ENCODE assay signal across 23 cellular contexts in genomic region chr6:33305052-33305451, GRCh38. TPM values are rescaled to one million over a fixed set of nuclear protein-coding genes. Genes with fewer than 3 reads are reported as not detected.
DNase-seq lines count a peak whose midpoint lies in the region; ATAC-seq lines count a peak whose summit lies in the region.
"Had no signal": no experiment of that assay in that cellular context is flagged by ENCODE, and none has a peak within 500 bp of the region (broad histone marks: within the 10 kb centered on the region; RNA-seq: fewer than 3 reads in every experiment).

No MANE protein-coding gene starts in this region.

- POLR2A ChIA-PET in activated naive CD8-positive, alpha-beta T cell treated with anti-CD3 and anti-CD28 coated beads, Interleukin-2, amount 10 ng/mL, durations not matched to agents 7 days and 5 days (lab: Charles Lee), result no interaction called here

- no peak overlapping the region for H3K23ac ChIP-seq in neuronal stem cell (ENCODE audit: low read depth, low read length, poor library complexity)

- no peak overlapping the region for H3K18ac ChIP-seq in neuronal stem cell (ENCODE audit: low read length)

- no peak overlapping the region for H3K4ac ChIP-seq in neuronal stem cell (ENCODE audit: low read length)

- no peak overlapping the region for H3K4me2 ChIP-seq in neuronal stem cell (ENCODE audit: insufficient read depth, low read length, poor library complexity, severe bottlenecking)

- no peak overlapping the region for H2BK12ac ChIP-seq in neuronal stem cell (ENCODE audit: low read length)

- in situ Hi-C loops in G401 (cut with HindIII; ENCODE audit: low sequenced_read_pairs), result no loop called here

- peaks cover 22% of the 10 kb centered on the region for H3K36me3 Mint-ChIP-seq in activated naive CD8-positive, alpha-beta T cell treated with anti-CD3 and anti-CD28 coated beads, Interleukin-2, amount 10 ng/mL, durations not matched to agents 7 days and 5 days

- no peak overlapping the region for H3K27ac ChIP-seq in neuronal stem cell (replicated peaks; ENCODE audit: low read length)
- H3K27ac ChIP-seq: vagina had no signal

- H3K9me3 Mint-ChIP-seq in activated naive CD8-positive, alpha-beta T cell treated with anti-CD3 and anti-CD28 coated beads, Interleukin-2, amount 10 ng/mL, durations not matched to agents 7 days and 5 days, result no peaks in the 10 kb centered on the region
- H3K9me3 Mint-ChIP-seq: activated naive CD4-positive, alpha-beta T cell treated with anti-CD3 and anti-CD28 coated beads, Interleukin-2, amount 50 U/mL, for 24 hours; H9; stimulated activated naive CD8-positive, alpha-beta T cell treated with anti-CD3 and anti-CD28 coated beads, Interleukin-15, amount 100 ng/mL, for 72 hours had no signal

- no peaks in the 10 kb centered on the region for H3K27me3 Mint-ChIP-seq in activated naive CD8-positive, alpha-beta T cell treated with anti-CD3 and anti-CD28 coated beads, Interleukin-2, amount 10 ng/mL, durations not matched to agents 7 days and 5 days
- H3K27me3 Mint-ChIP-seq: activated naive CD4-positive, alpha-beta T cell treated with anti-CD3 and anti-CD28 coated beads, Interleukin-2, amount 50 U/mL, for 24 hours; stimulated activated naive CD8-positive, alpha-beta T cell treated with anti-CD3 and anti-CD28 coated beads, Interleukin-15, amount 100 ng/mL, for 72 hours had no signal

- no peak overlapping the region for H2BK15ac ChIP-seq in neuronal stem cell (ENCODE audit: low read length)

- no peaks in the 10 kb centered on the region for H3K9me3 ChIP-seq in neuronal stem cell (replicated peaks in 1 of 2; ENCODE audit: control insufficient read depth in 2 of 2, insufficient read depth in 1 of 2, low read depth in 1 of 2, low read length in 2 of 2)
- H3K9me3 ChIP-seq: thyroid gland, vagina had no signal

- H2BK5ac ChIP-seq in neuronal stem cell (ENCODE audit: low read length), result peak overlapping the region; percentile 4

- no peak overlapping the region for H3K4me3 Mint-ChIP-seq in activated naive CD8-positive, alpha-beta T cell treated with anti-CD3 and anti-CD28 coated beads, Interleukin-2, amount 10 ng/mL, durations not matched to agents 7 days and 5 days
- H3K4me3 Mint-ChIP-seq: activated naive CD4-positive, alpha-beta T cell treated with anti-CD3 and anti-CD28 coated beads, Interleukin-2, amount 50 U/mL, for 24 hours; H9; stimulated activated naive CD8-positive, alpha-beta T cell treated with anti-CD3 and anti-CD28 coated beads, Interleukin-15, amount 100 ng/mL, for 72 hours had no signal

- no peak overlapping the region for H4K91ac ChIP-seq in neuronal stem cell (ENCODE audit: low read depth, low read length, poor library complexity)

- H3K4me3 ChIP-seq in neuronal stem cell (ENCODE audit: low read length in 2 of 2), result peak overlapping the region in 1 of 2 donors; percentile 35
- H3K4me3 ChIP-seq: thyroid gland, vagina had no signal

- WGBS in neuronal stem cell (ENCODE audit: extremely low coverage in 2 of 2, insufficient read length in 2 of 2, insufficient replicate concordance in 1 of 2), 2 donors, result no CpG with 5 or more reads among the region's 8 CpGs

- peak; percentile 69 to 79 for DNase-seq in NCI-H524 (lab: John Stamatoyannopoulos, UW)
- no peak for DNase-seq in NCI-H524 treated with DMSO at 0.1 percent for 48 hours (lab: John Stamatoyannopoulos, UW)
- peak; percentile 29 for DNase-seq in G401 (ENCODE audit: low spot score)
- DNase-seq in activated naive CD8-positive, alpha-beta T cell treated with anti-CD3 and anti-CD28 coated beads, Interleukin-2, amount 10 ng/mL, durations not matched to agents 7 days and 5 days, result no peak
- DNase-seq in neuronal stem cell (ENCODE audit: low spot score), result no peak
- DNase-seq in COLO668 (lab: John Stamatoyannopoulos, UW; ENCODE audit: unreplicated experiment), result no peak
- no peak for DNase-seq in activated CD4-positive, alpha-beta T cell treated with anti-CD3 and anti-CD28 coated beads for 4 hours
- DNase-seq in cerebellar nuclear complex (lab: John Stamatoyannopoulos, UW), result no peak
- DNase-seq: activated CD4-positive, CD25-positive, alpha-beta regulatory T cell treated with anti-CD3 and anti-CD28 coated beads, Interleukin-2, amount 50 U/mL, for 72 hours; dermis blood vessel endothelial cell; DMS53; H9; mesenchymal stem cell; NCI-H1105; NCI-H2029 treated with DMSO at 0.1 percent for 48 hours; NCI-H82; occipital lobe; RPMI8226; stimulated activated naive CD8-positive, alpha-beta T cell treated with anti-CD3 and anti-CD28 coated beads, Interleukin-15, amount 100 ng/mL, for 72 hours; T-helper 1 cell; thyroid gland had no signal

- H3K79me1 ChIP-seq in neuronal stem cell (ENCODE audit: low read depth, low read length), result peaks cover under 1% of the 10 kb centered on the region

- H3K27ac Mint-ChIP-seq in activated naive CD8-positive, alpha-beta T cell treated with anti-CD3 and anti-CD28 coated beads, Interleukin-2, amount 10 ng/mL, durations not matched to agents 7 days and 5 days, result peak overlapping the region; percentile 38

- H3K27me3 ChIP-seq in neuronal stem cell (ENCODE audit: control insufficient read depth in 3 of 3, insufficient read depth in 3 of 3, low read depth in 1 of 3, low read length in 3 of 3), result no peaks in the 10 kb centered on the region
- H3K27me3 ChIP-seq: thyroid gland, vagina had no signal

- ATAC-seq in activated naive CD8-positive, alpha-beta T cell treated with anti-CD3 and anti-CD28 coated beads, Interleukin-2, amount 10 ng/mL, durations not matched to agents 7 days and 5 days (ENCODE audit: low read depth), result no peak
- ATAC-seq: stimulated activated naive CD8-positive, alpha-beta T cell treated with anti-CD3 and anti-CD28 coated beads, Interleukin-15, amount 100 ng/mL, for 72 hours had no signal

- H2BK120ac ChIP-seq in neuronal stem cell (ENCODE audit: low read depth, low read length), result no peak overlapping the region

- H3K4me1 Mint-ChIP-seq in activated naive CD8-positive, alpha-beta T cell treated with anti-CD3 and anti-CD28 coated beads, Interleukin-2, amount 10 ng/mL, durations not matched to agents 7 days and 5 days, result peaks cover 28% of the 10 kb centered on the region

- no peak overlapping the region for H2AK5ac ChIP-seq in neuronal stem cell (ENCODE audit: low read depth, low read length)

- H3K4me1 ChIP-seq in neuronal stem cell (ENCODE audit: control insufficient read depth in 2 of 2, insufficient read depth in 1 of 2, low read depth in 1 of 2, low read length in 2 of 2), result no peaks in the 10 kb centered on the region

- no peak overlapping the region for H4K8ac ChIP-seq in neuronal stem cell (ENCODE audit: low read depth, low read length)

- H2AFZ ChIP-seq in neuronal stem cell (ENCODE audit: low read length), result no peak overlapping the region

- H3K9ac ChIP-seq in neuronal stem cell (ENCODE audit: low read depth, low read length, poor library complexity), result no peak overlapping the region

- H3K36me3 ChIP-seq in neuronal stem cell (replicated peaks in 1 of 2; ENCODE audit: control insufficient read depth in 2 of 2, insufficient read depth in 2 of 2, low read length in 2 of 2), result peaks cover 1 to 40% of the 10 kb centered on the region in 2 donors

- H3K14ac ChIP-seq in neuronal stem cell (ENCODE audit: low read length), result no peak overlapping the region

RNA-seq across cellular contexts. Expression of gene RGL2, which starts 6.3 kb away (rescaled TPM):
- total RNA-seq in G401 (2014; rRNA removed; shearing (Covaris generic)), result 58.4 and 62.4 TPM in 2 replicates
- 10 to 100 TPM; 65.4 to 65.5 TPM for total RNA-seq in activated naive CD8-positive, alpha-beta T cell treated with anti-CD3 and anti-CD28 coated beads, Interleukin-2, amount 10 ng/mL, durations not matched to agents 7 days and 5 days
- 56.5 TPM for polyA plus RNA-seq in neuronal stem cell (2013, experiment 1 of 2)
- 55.4 TPM for polyA plus RNA-seq in neuronal stem cell (2013, experiment 2 of 2)

RNA-seq across cellular contexts. Expression of gene TAPBP, which starts 8.8 kb away (rescaled TPM):
- total RNA-seq in G401 (2014; rRNA removed; shearing (Covaris generic)), result 29.8 and 32.7 TPM in 2 replicates
- total RNA-seq in activated naive CD8-positive, alpha-beta T cell treated with anti-CD3 and anti-CD28 coated beads, Interleukin-2, amount 10 ng/mL, durations not matched to agents 7 days and 5 days, result 100 to 1,000 TPM; 250 to 257 TPM
- 12.5 TPM for polyA plus RNA-seq in neuronal stem cell (2013, experiment 1 of 2)
- polyA plus RNA-seq in neuronal stem cell (2013, experiment 2 of 2), result 13.2 TPM

RNA-seq across cellular contexts. Expression of gene ZBTB22, which starts 12.5 kb away (rescaled TPM):
- total RNA-seq in G401 (2014; rRNA removed; shearing (Covaris generic)), result 12.8 and 17.1 TPM in 2 replicates
- total RNA-seq in activated naive CD8-positive, alpha-beta T cell treated with anti-CD3 and anti-CD28 coated beads, Interleukin-2, amount 10 ng/mL, durations not matched to agents 7 days and 5 days, result 10 to 100 TPM; 20.9 to 24.5 TPM
- polyA plus RNA-seq in neuronal stem cell (2013, experiment 1 of 2), result 18.2 TPM
- polyA plus RNA-seq in neuronal stem cell (2013, experiment 2 of 2), result 17.1 TPM

RNA-seq across cellular contexts. Expression of gene PFDN6, which starts 15.7 kb away (rescaled TPM):
- 131 and 154 TPM in 2 replicates for total RNA-seq in G401 (2014; rRNA removed; shearing (Covaris generic))
- total RNA-seq in activated naive CD8-positive, alpha-beta T cell treated with anti-CD3 and anti-CD28 coated beads, Interleukin-2, amount 10 ng/mL, durations not matched to agents 7 days and 5 days, result 10 to 100 TPM; 53.3 to 54.7 TPM
- polyA plus RNA-seq in neuronal stem cell (2013, experiment 1 of 2), result 63.9 TPM
- polyA plus RNA-seq in neuronal stem cell (2013, experiment 2 of 2), result 63.8 TPM

RNA-seq across cellular contexts. Expression of gene WDR46, which starts 16.0 kb away (rescaled TPM):
- 91.6 and 107 TPM in 2 replicates for total RNA-seq in G401 (2014; rRNA removed; shearing (Covaris generic))
- 10 to 100 TPM; 50.0 to 58.0 TPM for total RNA-seq in activated naive CD8-positive, alpha-beta T cell treated with anti-CD3 and anti-CD28 coated beads, Interleukin-2, amount 10 ng/mL, durations not matched to agents 7 days and 5 days
- polyA plus RNA-seq in neuronal stem cell (2013, experiment 1 of 2), result 31.2 TPM
- polyA plus RNA-seq in neuronal stem cell (2013, experiment 2 of 2), result 30.9 TPM

Comparison
In these comparisons a context has a peak if more than half of its experiments do, and no peak if none do; other contexts are left out.
1. DNase-seq: peak in NCI-H524 (2 of 2) and G401 (single experiment); none in NCI-H524 treated with DMSO at 0.1 percent for 48 hours (single experiment), activated naive CD8-positive, alpha-beta T cell treated with anti-CD3 and anti-CD28 coated beads, Interleukin-2, amount 10 ng/mL, durations not matched to agents 7 days and 5 days (single experiment), neuronal stem cell (single experiment), COLO668 (single experiment), activated CD4-positive, alpha-beta T cell treated with anti-CD3 and anti-CD28 coated beads for 4 hours (0 of 2) and cerebellar nuclear complex (0 of 2).